In the genomic region with DNA sequence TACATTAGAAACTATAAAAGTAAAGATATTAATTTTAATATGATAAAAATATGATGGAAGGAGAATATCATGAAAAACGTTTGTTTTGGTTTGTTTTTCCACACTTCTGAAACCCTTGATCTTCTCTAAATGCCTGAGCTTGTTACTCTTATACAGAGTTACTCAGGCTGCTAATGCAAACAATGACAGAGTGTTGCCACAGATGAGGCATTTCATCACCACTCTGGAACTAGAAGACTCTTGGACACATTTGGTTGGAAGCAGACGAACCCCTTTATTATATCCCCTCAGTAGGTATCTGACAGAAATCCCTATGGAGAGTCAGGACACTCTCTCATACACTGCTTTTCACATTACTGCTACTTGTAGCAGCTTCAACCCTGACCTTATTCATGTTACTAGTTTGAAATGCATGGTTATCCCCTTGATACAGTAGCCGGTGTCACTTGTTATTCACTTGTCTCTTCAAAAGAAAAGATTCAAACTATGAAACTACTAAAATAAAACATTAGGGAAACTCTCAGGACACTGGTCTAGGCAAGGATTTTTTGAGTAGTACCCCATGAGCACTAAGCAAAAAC, we compare ENCODE assay signal across 12 cellular contexts.
DNase-seq lines count a peak whose midpoint lies in the region; ATAC-seq and TF ChIP-seq lines count a peak whose summit lies in the region.
"Had no signal": no experiment of that assay in that cellular context is flagged by ENCODE, and none has a peak within 500 bp of the region (broad histone marks: within the 10 kb centered on the region; RNA-seq: fewer than 3 reads in every experiment).

No MANE protein-coding gene starts in this region.

- no CpG with 5 or more reads among the region's 3 CpGs for WGBS in trophoblast cell (ENCODE audit: extremely low coverage, insufficient coverage, insufficient read length)

- no peak overlapping the region for H3K4me3 ChIP-seq in PC-9
- no peak overlapping the region for H3K4me3 ChIP-seq in fibroblast of lung (replicated peaks in 1 of 4; ENCODE audit: control extremely low read depth in 1 of 4, insufficient read depth in 1 of 4, low read depth in 3 of 4, low read length in 4 of 4)
- H3K4me3 ChIP-seq in trophoblast cell (ENCODE audit: low read depth, low read length): no peak overlapping the region

- CTCF ChIA-PET in PC-9 (lab: Charles Lee): no interaction called here

- H3K4me2 ChIP-seq in PC-9 (peak overlapping the region; percentile 38), fibroblast of lung (ENCODE audit: extremely low read depth, insufficient read depth, low read length) (no peak overlapping the region), trophoblast cell (ENCODE audit: low read length) (no peak overlapping the region)

- POLR2A ChIA-PET in PC-9 (lab: Charles Lee; ENCODE audit: unreplicated experiment): no interaction called here

- H3K27ac ChIP-seq in PC-9 (peak overlapping the region; percentile 38; the same call in 1 of the 2 replicates), fibroblast of lung (ENCODE audit: insufficient read depth, low read length) (no peak overlapping the region), trophoblast cell (ENCODE audit: low read depth, low read length) (no peak overlapping the region)

- H3F3A ChIP-seq in PC-9 (ENCODE audit: insufficient read depth, low read depth): no peaks in the 10 kb centered on the region

- no peak overlapping the region for H2AK5ac ChIP-seq in trophoblast cell (ENCODE audit: low read length)

- H4K20me1 ChIP-seq in PC-9 (ENCODE audit: insufficient read depth) (no peaks in the 10 kb centered on the region), fibroblast of lung (ENCODE audit: control insufficient read depth, extremely low read depth, insufficient read depth, low read length) (no peaks in the 10 kb centered on the region)

- H3K79me2 ChIP-seq in PC-9 (ENCODE audit: low read depth) (no peaks in the 10 kb centered on the region), fibroblast of lung (ENCODE audit: control insufficient read depth, insufficient read depth, low read length) (peaks cover 70% of the 10 kb centered on the region), trophoblast cell (ENCODE audit: control insufficient read depth, insufficient read depth, low read length, poor library complexity) (no peaks in the 10 kb centered on the region)

- no peaks in the 10 kb centered on the region for H3K9me2 ChIP-seq in PC-9 (ENCODE audit: insufficient read depth)

- H3K27me3 ChIP-seq in PC-9 (ENCODE audit: insufficient read depth, low read depth) (no peaks in the 10 kb centered on the region), fibroblast of lung (ENCODE audit: control insufficient read depth, insufficient read depth, low read length) (no peaks in the 10 kb centered on the region), trophoblast cell (ENCODE audit: insufficient read depth, low read length) (no peaks in the 10 kb centered on the region)

- H3K9me3 ChIP-seq in PC-9 (ENCODE audit: insufficient read depth, low read depth): no peaks in the 10 kb centered on the region
- H3K9me3 ChIP-seq in fibroblast of lung (ENCODE audit: control insufficient read depth, insufficient read depth, low read depth, low read length): no peaks in the 10 kb centered on the region
- no peaks in the 10 kb centered on the region for H3K9me3 ChIP-seq in trophoblast cell (ENCODE audit: insufficient read depth, low read depth, low read length)

- H3K4ac ChIP-seq in trophoblast cell (ENCODE audit: low read depth, low read length): no peak overlapping the region

- no peak overlapping the region for H4K91ac ChIP-seq in trophoblast cell (ENCODE audit: low read depth, low read length)

- no peak overlapping the region for H3K14ac ChIP-seq in trophoblast cell (ENCODE audit: low read length)

- DNase-seq in Daoy (ENCODE audit: low read depth) (peak; percentile 43), PC-9 (peak in 1 of 2 experiments; percentile 71), fibroblast of lung (ENCODE audit: low read depth in 2 of 2) (peak; percentile 78 to 81), trophoblast cell (peak; percentile 38 to 64), activated T-cell treated with anti-CD3 and anti-CD28 coated beads for 4 hours (no peak), NCI-H2107 treated with DMSO at 0.1 percent for 48 hours (lab: John Stamatoyannopoulos, UW; ENCODE audit: unreplicated experiment) (no peak)
- DNase-seq in stimulated activated CD4-positive, alpha-beta T cell treated with anti-CD3 and anti-CD28 coated beads, Interleukin-2, amount 100 ng/mL, for 48 hours: no peak
- DNase-seq: activated CD8-positive, alpha-beta memory T cell treated with anti-CD3 and anti-CD28 coated beads, Interleukin-2, amount 10 ng/mL, durations not matched to agents 7 days and 5 days; activated naive CD8-positive, alpha-beta T cell treated with anti-CD3 and anti-CD28 coated beads, Interleukin-2, amount 10 ng/mL, durations not matched to agents 7 days and 5 days; midbrain; NCI-H2171 had no signal

- H4K12ac ChIP-seq in trophoblast cell (ENCODE audit: low read depth, low read length): no peak overlapping the region

- TF ChIP-seq CTCF in PC-9 (conservative IDR thresholded peaks at IDR 0.05): no peak
- TF ChIP-seq CTCF in fibroblast of lung (conservative IDR thresholded peaks at IDR 0.05 in 1 of 2, IDR thresholded peaks at IDR 0.05 in 1 of 2; ENCODE audit: low read depth in 1 of 2, low read length in 2 of 2): no peak

- H3K18ac ChIP-seq in trophoblast cell (ENCODE audit: low read length): no peak overlapping the region

- no peak overlapping the region for H4K8ac ChIP-seq in trophoblast cell (ENCODE audit: low read depth, low read length)

- H3K79me1 ChIP-seq in trophoblast cell (ENCODE audit: low read length): no peaks in the 10 kb centered on the region

- no peak overlapping the region for H2BK12ac ChIP-seq in trophoblast cell (ENCODE audit: low read length)

- H3K23ac ChIP-seq in trophoblast cell (ENCODE audit: low read length): no peak overlapping the region

- H3K4me1 ChIP-seq in PC-9 (replicated peaks; ENCODE audit: insufficient read depth): peaks cover 11% of the 10 kb centered on the region
- H3K4me1 ChIP-seq in fibroblast of lung (ENCODE audit: control insufficient read depth, extremely low read depth, insufficient read depth, low read length): peaks cover 7% of the 10 kb centered on the region
- peaks cover 0 to 3% of the 10 kb centered on the region in 2 experiments for H3K4me1 ChIP-seq in trophoblast cell (ENCODE audit: control insufficient read depth in 1 of 2, insufficient read depth in 2 of 2, low read length in 2 of 2)

- ATAC-seq in GM21423 (IDR thresholded peaks at IDR 0.05; ENCODE audit: unreplicated experiment): no peak
- ATAC-seq: activated CD8-positive, alpha-beta memory T cell treated with anti-CD3 and anti-CD28 coated beads, Interleukin-2, amount 10 ng/mL, durations not matched to agents 7 days and 5 days had no signal

- H3K9ac ChIP-seq in fibroblast of lung (ENCODE audit: insufficient read depth, low read length) (no peak overlapping the region), trophoblast cell (ENCODE audit: low read length) (no peak overlapping the region)

- H2BK120ac ChIP-seq in trophoblast cell (ENCODE audit: insufficient read depth, low read length, poor library complexity): no peak overlapping the region

- no TSS peak for BruUV-seq in PC-9 (replicated peaks; lab: Mats Ljungman, UMichigan)

- intact Hi-C loops in PC-9 (cut with micrococcal nuclease; ENCODE audit: unreplicated experiment): no loop called here

- H2BK5ac ChIP-seq in trophoblast cell (ENCODE audit: low read depth, low read length, poor library complexity): no peak overlapping the region

- peaks cover 8% of the 10 kb centered on the region; the same call in 1 of the 2 replicates for H3K36me3 ChIP-seq in PC-9 (ENCODE audit: low read depth)
- no peaks in the 10 kb centered on the region for H3K36me3 ChIP-seq in fibroblast of lung (ENCODE audit: control insufficient read depth, insufficient read depth, low read length)
- H3K36me3 ChIP-seq in trophoblast cell (ENCODE audit: control insufficient read depth in 1 of 2, insufficient read depth in 2 of 2, low read length in 2 of 2): no peaks in the 10 kb centered on the region

- H2AFZ ChIP-seq in PC-9: no peak overlapping the region
- H2AFZ ChIP-seq in fibroblast of lung (ENCODE audit: low read length): no peak overlapping the region
- H2AFZ ChIP-seq in trophoblast cell (ENCODE audit: insufficient read depth, low read length, poor library complexity): no peak overlapping the region

Comparison
In these comparisons a context has a peak if more than half of its experiments do, and no peak if none do; other contexts are left out.
1. DNase-seq: peak in Daoy (single experiment), fibroblast of lung (2 of 2) and trophoblast cell (2 of 2); none in activated T-cell treated with anti-CD3 and anti-CD28 coated beads for 4 hours (single experiment), NCI-H2107 treated with DMSO at 0.1 percent for 48 hours (single experiment) and stimulated activated CD4-positive, alpha-beta T cell treated with anti-CD3 and anti-CD28 coated beads, Interleukin-2, amount 100 ng/mL, for 48 hours (0 of 2).